Comparison of ENCODE assay signal across 11 cellular contexts in the genomic region with DNA sequence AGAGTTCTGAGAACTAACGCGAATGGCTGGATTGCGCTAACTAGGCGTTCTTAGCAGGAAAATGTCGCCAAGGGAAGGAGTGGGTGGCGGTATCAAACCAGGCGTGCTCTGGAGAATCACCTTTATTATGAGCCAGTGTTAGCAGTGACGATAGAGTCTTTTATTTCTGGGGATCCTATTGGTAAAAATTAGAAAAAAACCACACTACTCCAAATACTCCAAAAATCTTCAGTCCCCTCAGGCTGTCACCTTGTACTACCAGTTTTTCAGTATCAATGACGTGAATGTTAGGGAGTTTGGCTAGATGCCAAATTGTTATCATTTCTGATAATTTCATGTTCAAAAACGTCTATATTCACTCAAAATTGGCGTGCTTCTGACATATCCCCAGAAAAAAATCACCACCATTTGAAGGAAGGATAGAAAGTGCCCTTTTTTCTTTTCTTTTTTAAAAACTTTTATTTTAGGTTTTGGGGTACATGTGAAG. TPM values are rescaled to one million over a fixed set of nuclear protein-coding genes. Genes with fewer than 3 reads are reported as not detected.
DNase-seq lines count a peak whose midpoint lies in the region; ATAC-seq and TF ChIP-seq lines count a peak whose summit lies in the region.
"Had no signal": no experiment of that assay in that cellular context is flagged by ENCODE, and none has a peak within 500 bp of the region (broad histone marks: within the 10 kb centered on the region; RNA-seq: fewer than 3 reads in every experiment).

No MANE protein-coding gene starts in this region.

- TF ChIP-seq CTCF in breast epithelium (IDR thresholded peaks at IDR 0.05) = no peak

- no peaks in the 10 kb centered on the region for H3K36me3 ChIP-seq in BLaER1
- H3K36me3 ChIP-seq in HUES64 (ENCODE audit: insufficient read depth, low read length) = no peaks in the 10 kb centered on the region
- H3K36me3 ChIP-seq in breast epithelium = no peaks in the 10 kb centered on the region
- H3K36me3 ChIP-seq in mucosa of stomach (ENCODE audit: control insufficient read depth, insufficient read depth, low read length) = no peaks in the 10 kb centered on the region
- H3K36me3 ChIP-seq: ascending aorta had no signal

- peaks cover 18% of the 10 kb centered on the region for H4K20me1 ChIP-seq in BLaER1

- H3K4me1 Mint-ChIP-seq in activated naive CD4-positive, alpha-beta T cell treated with anti-CD3 and anti-CD28 coated beads, Interleukin-2, amount 10 ng/mL, durations not matched to agents 7 days and 5 days = peaks cover 16% of the 10 kb centered on the region

- 11% methylated on average over 9 of the region's 11 CpGs for WGBS in HUES64

- H3K4me1 ChIP-seq in BLaER1 = peaks cover 45% of the 10 kb centered on the region
- peaks cover 10% of the 10 kb centered on the region; the same call in 1 of the 2 replicates for H3K4me1 ChIP-seq in HUES64 (ENCODE audit: insufficient read depth, low read length)
- H3K4me1 ChIP-seq in breast epithelium = no peaks in the 10 kb centered on the region
- H3K4me1 ChIP-seq in mucosa of stomach (ENCODE audit: control insufficient read depth, insufficient read depth, low read length) = peaks cover 14% of the 10 kb centered on the region

- no peak for DNase-seq in breast epithelium (ENCODE audit: low spot score in 2 of 2)
- DNase-seq in activated naive CD4-positive, alpha-beta T cell treated with anti-CD3 and anti-CD28 coated beads, Interleukin-2, amount 10 ng/mL, durations not matched to agents 7 days and 5 days = no peak
- DNase-seq: HCEC 1CT had no signal

- no peak for TF ChIP-seq POLR2A in breast epithelium (IDR thresholded peaks at IDR 0.05)

- peak overlapping the region; percentile 76 for H3K9ac ChIP-seq in BLaER1
- peak overlapping the region; percentile 63 for H3K9ac ChIP-seq in HUES64 (ENCODE audit: low read depth, low read length)
- peak overlapping the region; percentile 89 for H3K9ac ChIP-seq in mucosa of stomach (ENCODE audit: low read length)

- H3K9me3 Mint-ChIP-seq in activated naive CD4-positive, alpha-beta T cell treated with anti-CD3 and anti-CD28 coated beads, Interleukin-2, amount 10 ng/mL, durations not matched to agents 7 days and 5 days = no peaks in the 10 kb centered on the region
- H3K9me3 Mint-ChIP-seq: T-helper 1 cell treated with Interleukin-12 subunit alpha and Interleukin-12 subunit beta and Interleukin-4 antibody, amounts not matched to agents 30 μg/mL and 1 μg/mL, for 36 hours had no signal

- no peak overlapping the region for H3K4me3 Mint-ChIP-seq in activated naive CD4-positive, alpha-beta T cell treated with anti-CD3 and anti-CD28 coated beads, Interleukin-2, amount 10 ng/mL, durations not matched to agents 7 days and 5 days

- H3K9me3 ChIP-seq in BLaER1 (peaks cover 7% of the 10 kb centered on the region), HUES64 (ENCODE audit: insufficient read depth, low read depth, low read length) (peaks cover 11% of the 10 kb centered on the region), breast epithelium (no peaks in the 10 kb centered on the region), mucosa of stomach (ENCODE audit: control insufficient read depth, low read length) (no peaks in the 10 kb centered on the region)
- H3K9me3 ChIP-seq: ascending aorta had no signal

- peak overlapping the region; percentile 75 for H3K4me3 ChIP-seq in BLaER1
- H3K4me3 ChIP-seq in HUES64 (ENCODE audit: low read length) = peak overlapping the region; percentile 86
- peak overlapping the region in 2 of 3 donors; percentile 65 to 77 for H3K4me3 ChIP-seq in breast epithelium
- H3K4me3 ChIP-seq in mucosa of stomach (ENCODE audit: low read length) = peak overlapping the region; percentile 75

- H3K27me3 ChIP-seq in BLaER1 (peaks cover 20% of the 10 kb centered on the region; the same call in 1 of the 2 replicates), HUES64 (ENCODE audit: insufficient read depth, low read length) (peaks cover 38% of the 10 kb centered on the region), breast epithelium (peaks cover 0 to 5% of the 10 kb centered on the region in 2 donors), mucosa of stomach (ENCODE audit: control insufficient read depth, insufficient read depth, low read length) (peaks cover 3% of the 10 kb centered on the region)

- H3K27me3 Mint-ChIP-seq in activated naive CD4-positive, alpha-beta T cell treated with anti-CD3 and anti-CD28 coated beads, Interleukin-2, amount 10 ng/mL, durations not matched to agents 7 days and 5 days = peaks cover 40% of the 10 kb centered on the region

- H3K27ac ChIP-seq in BLaER1 = no peak overlapping the region; the same call in 1 of the 2 replicates
- H3K27ac ChIP-seq in HUES64 (ENCODE audit: low read depth, low read length) = no peak overlapping the region
- H3K27ac ChIP-seq in breast epithelium = peak overlapping the region; percentile 79 to 80
- H3K27ac ChIP-seq: ascending aorta had no signal

- H3K27ac Mint-ChIP-seq in activated naive CD4-positive, alpha-beta T cell treated with anti-CD3 and anti-CD28 coated beads, Interleukin-2, amount 10 ng/mL, durations not matched to agents 7 days and 5 days = no peak overlapping the region
- H3K27ac Mint-ChIP-seq: T-helper 1 cell treated with Interleukin-12 subunit alpha and Interleukin-12 subunit beta and Interleukin-4 antibody, amounts not matched to agents 30 μg/mL and 1 μg/mL, for 36 hours had no signal

- intact Hi-C loops in breast epithelium (cut with DNase I; ENCODE audit: low total_unique reads) = loop anchor here (5.0 kb wide), 1 partner anchor 347 kb away; no protein-coding TSS in a partner anchor

- CTCF ChIA-PET in activated naive CD4-positive, alpha-beta T cell treated with anti-CD3 and anti-CD28 coated beads, Interleukin-2, amount 10 ng/mL, durations not matched to agents 7 days and 5 days (lab: Charles Lee) = no interaction called here

- H3K36me3 Mint-ChIP-seq in activated naive CD4-positive, alpha-beta T cell treated with anti-CD3 and anti-CD28 coated beads, Interleukin-2, amount 10 ng/mL, durations not matched to agents 7 days and 5 days = no peaks in the 10 kb centered on the region

- H3K4me2 ChIP-seq in BLaER1 = peak overlapping the region; percentile 94

- no peak for ATAC-seq in GM21528 (IDR thresholded peaks at IDR 0.05; ENCODE audit: low FRiP score, unreplicated experiment)
- no peak for ATAC-seq in GM21423 (IDR thresholded peaks at IDR 0.05; ENCODE audit: unreplicated experiment)
- no peak for ATAC-seq in GM21619 (IDR thresholded peaks at IDR 0.05; ENCODE audit: unreplicated experiment)

RNA-seq across cellular contexts. Expression of a gene that starts 1.5 kb away (rescaled TPM):
- 7.3 TPM for polyA plus RNA-seq in HUES64 (2013, experiment 1 of 2)
- polyA plus RNA-seq in HUES64 (2013, experiment 2 of 2) = 8.4 TPM
- total RNA-seq in breast epithelium = 10 to 100 TPM in 1 of 3 donors, 1 to 10 TPM in 1, under 1 TPM in 1; 0.16 to 14.9 (median 3.9) TPM
- total RNA-seq: ascending aorta had no signal

Comparison
In these comparisons a context has a peak if more than half of its experiments do, and no peak if none do; other contexts are left out.
1. H3K27ac ChIP-seq: peak in breast epithelium (2 of 2); none in BLaER1 (single experiment) and HUES64 (single experiment).
2. Peak in every context shown above with its lines, with median percentiles within 50 percentile points of each other: H3K4me3 ChIP-seq and H3K9ac ChIP-seq.